18 cellular contexts compared by ENCODE assay signal in the genomic region with DNA sequence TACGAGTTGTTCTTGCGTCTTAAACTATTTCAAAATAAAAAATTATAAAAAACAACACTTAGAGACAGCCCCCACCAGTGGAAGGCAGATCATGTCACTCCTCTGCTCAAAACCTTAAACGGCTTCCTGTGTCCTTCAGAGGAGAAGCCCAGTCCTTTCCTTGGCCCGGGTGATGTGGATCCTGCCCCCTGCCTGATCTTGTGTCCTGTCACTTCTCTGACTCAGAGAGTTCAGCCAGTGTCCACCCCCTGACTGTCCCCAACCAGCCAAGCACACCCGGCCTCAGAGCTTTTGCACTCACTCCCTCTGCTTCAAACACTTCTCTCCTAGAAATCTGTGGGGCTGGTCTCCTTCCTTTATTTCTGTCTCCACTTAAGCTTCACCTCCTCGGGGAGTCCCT. TPM values are rescaled to one million over a fixed set of nuclear protein-coding genes. Genes with fewer than 3 reads are reported as not detected.
DNase-seq lines count a peak whose midpoint lies in the region; ATAC-seq and TF ChIP-seq lines count a peak whose summit lies in the region.
"Had no signal": no experiment of that assay in that cellular context is flagged by ENCODE, and none has a peak within 500 bp of the region (broad histone marks: within the 10 kb centered on the region; RNA-seq: fewer than 3 reads in every experiment).

No MANE protein-coding gene starts in this region.

- H3K36me3 ChIP-seq in GM23248 (ENCODE audit: low read depth) = no peaks in the 10 kb centered on the region
- H3K36me3 ChIP-seq in effector memory CD4-positive, alpha-beta T cell (ENCODE audit: control insufficient read depth, insufficient read depth, low read length) = no peaks in the 10 kb centered on the region
- H3K36me3 ChIP-seq: prostate gland had no signal

- intact Hi-C loops in CD14-positive monocyte (cut with micrococcal nuclease) = loop anchor here in 1 of 2 donors (10.0 kb wide), 2 partner anchors 52 to 98 kb away; partner anchors contain the start of gene CLIP4

- no peak overlapping the region for H3K9ac ChIP-seq in GM23248

- H4K20me1 ChIP-seq in GM23248 (ENCODE audit: insufficient read depth) = no peaks in the 10 kb centered on the region

- H3F3A ChIP-seq in GM23248 (ENCODE audit: insufficient read depth) = no peaks in the 10 kb centered on the region

- H3K27me3 ChIP-seq in GM23248 (replicated peaks; ENCODE audit: insufficient read depth) = peaks cover 12% of the 10 kb centered on the region; the same call in 1 of the 2 replicates
- H3K27me3 ChIP-seq in effector memory CD4-positive, alpha-beta T cell (replicated peaks; ENCODE audit: control insufficient read depth, insufficient read depth, low read length, poor library complexity, severe bottlenecking) = no peaks in the 10 kb centered on the region

- no peaks in the 10 kb centered on the region for H3K79me2 ChIP-seq in GM23248 (ENCODE audit: insufficient read depth)

- H3K4me1 Mint-ChIP-seq in CD14-positive monocyte (peaks cover 59% of the 10 kb centered on the region), neural crest cell (peaks cover 26% of the 10 kb centered on the region)

- no peaks in the 10 kb centered on the region for H3K9me3 ChIP-seq in GM23248 (ENCODE audit: low read depth)
- H3K9me3 ChIP-seq in effector memory CD4-positive, alpha-beta T cell (ENCODE audit: control insufficient read depth, low read length) = no peaks in the 10 kb centered on the region
- H3K9me3 ChIP-seq: prostate gland had no signal

- no peak overlapping the region for H2AFZ ChIP-seq in GM23248

- H3K27ac ChIP-seq in GM23248 = no peak overlapping the region
- peak overlapping the region; percentile 83 for H3K27ac ChIP-seq in effector memory CD4-positive, alpha-beta T cell (ENCODE audit: insufficient read depth, low read length, poor library complexity, severe bottlenecking)

- peak; percentile 61 for DNase-seq in CD14-positive monocyte (ENCODE audit: low spot score)
- DNase-seq in GM23248 = peak; percentile 12
- DNase-seq in effector memory CD4-positive, alpha-beta T cell = no peak
- no peak for DNase-seq in neural crest cell (ENCODE audit: low read depth, low spot score)
- DNase-seq in Ammon's horn (ENCODE audit: low spot score) = no peak
- DNase-seq in D341Med (ENCODE audit: low spot score) = no peak
- DNase-seq in GM19238 (ENCODE audit: insufficient read length, low spot score) = no peak
- DNase-seq: activated B cell treated with CpG ODN at 0.5 μM for 24 hours; activated effector memory CD4-positive, alpha-beta T cell treated with anti-CD3 and anti-CD28 coated beads, Interleukin-2, amount 50 U/mL, for 16 hours; GF-D8; NCI-H1092 treated with DMSO at 0.1 percent for 48 hours; NCI-H226; stimulated activated CD4-positive, alpha-beta T cell treated with anti-CD3 and anti-CD28 coated beads, Interleukin-4, amount 100 ng/mL, for 4 hours; stimulated activated naive B cell treated with anti-CD40 and anti-IgM and Interleukin-4, amounts not matched to agents 10 μg/mL and 1 μg/mL and 100 μg/mL, for 72 hours had no signal

- no peaks in the 10 kb centered on the region for H3K9me2 ChIP-seq in GM23248 (ENCODE audit: insufficient read depth)

- H3K4me3 ChIP-seq in GM23248 = no peak overlapping the region
- no peak overlapping the region for H3K4me3 ChIP-seq in effector memory CD4-positive, alpha-beta T cell (ENCODE audit: insufficient read depth, low read depth, low read length, poor library complexity, severe bottlenecking)
- H3K4me3 ChIP-seq: prostate gland had no signal

- WGBS in GM23248 (ENCODE audit: low coverage in 1 of 2, low lambda C conversion rate in 2 of 2, missing lambda C conversion rate in 2 of 2), 2 experiments = 25 to 27% methylated on average over 6 of the region's 6 CpGs

- TF ChIP-seq CTCF in CD14-positive monocyte (IDR thresholded peaks at IDR 0.05) (no peak), neural crest cell (conservative IDR thresholded peaks at IDR 0.05) (no peak)

- H3K27ac Mint-ChIP-seq in CD14-positive monocyte (peak overlapping the region in 6 of 7 donors; percentile 28 to 84 (median 72)), neural crest cell (ENCODE audit: unreplicated experiment) (peak overlapping the region; percentile 52)
- H3K27ac Mint-ChIP-seq: activated B cell treated with CpG ODN at 0.5 μM for 24 hours; stimulated activated naive B cell treated with anti-CD40 and anti-IgM and Interleukin-4, amounts not matched to agents 10 μg/mL and 1 μg/mL and 100 μg/mL, for 72 hours had no signal

- ATAC-seq in HG03175 (IDR thresholded peaks at IDR 0.05; ENCODE audit: unreplicated experiment) = no peak
- ATAC-seq: SK-N-SH treated with all-trans-retinoic acid at 6 μM for 48 hours; stimulated activated naive B cell treated with anti-CD40 and anti-IgM and Interleukin-4, amounts not matched to agents 10 μg/mL and 1 μg/mL and 100 μg/mL, for 72 hours had no signal

- H3K9me3 Mint-ChIP-seq in CD14-positive monocyte (peaks cover 0 to 2% (median 0%) of the 10 kb centered on the region in 7 donors), neural crest cell (no peaks in the 10 kb centered on the region)
- H3K9me3 Mint-ChIP-seq: activated B cell treated with CpG ODN at 0.5 μM for 24 hours; stimulated activated naive B cell treated with anti-CD40 and anti-IgM and Interleukin-4, amounts not matched to agents 10 μg/mL and 1 μg/mL and 100 μg/mL, for 72 hours had no signal

- H3K27me3 Mint-ChIP-seq in CD14-positive monocyte (ENCODE audit: low read depth in 3 of 3) (peaks cover 5 to 15% (median 8%) of the 10 kb centered on the region in 3 donors), neural crest cell (ENCODE audit: low read depth) (no peaks in the 10 kb centered on the region)

- H3K4me3 Mint-ChIP-seq in CD14-positive monocyte (peak overlapping the region in 1 of 2 donors; percentile 24), neural crest cell (no peak overlapping the region)
- H3K4me3 Mint-ChIP-seq: activated B cell treated with CpG ODN at 0.5 μM for 24 hours had no signal

- no peaks in the 10 kb centered on the region for H3K4me1 ChIP-seq in GM23248 (ENCODE audit: insufficient read depth)
- H3K4me1 ChIP-seq in effector memory CD4-positive, alpha-beta T cell (ENCODE audit: control insufficient read depth, insufficient read depth, low read length, poor library complexity, severe bottlenecking) = peaks cover 57% of the 10 kb centered on the region
- H3K4me1 ChIP-seq: prostate gland had no signal

- in situ Hi-C loops in GM23248 (cut with MboI) = no loop called here

- no peak overlapping the region for H3K4me2 ChIP-seq in GM23248 (ENCODE audit: unreplicated experiment)

- H3K36me3 Mint-ChIP-seq in CD14-positive monocyte (peaks cover 0 to 5% of the 10 kb centered on the region in 2 donors), neural crest cell (ENCODE audit: low read depth) (no peaks in the 10 kb centered on the region)
- H3K36me3 Mint-ChIP-seq: stimulated activated naive B cell treated with anti-CD40 and anti-IgM and Interleukin-4, amounts not matched to agents 10 μg/mL and 1 μg/mL and 100 μg/mL, for 72 hours had no signal

RNA-seq across cellular contexts. Expression of gene TOGARAM2, which starts 35.4 kb away (rescaled TPM):
- polyA plus RNA-seq in CD14-positive monocyte (under 1 TPM in 1 of 2 donors, not detected in 1; 0.23 TPM), GM23248 (2016; fragmentation: Nextera tagmentation; extraction: Ambion mirVana) (0.03 TPM in 1 of 2 replicates, not detected in the other)
- not detected in 2 replicates for total RNA-seq in GM23248 (2014; rRNA removed; shearing (Covaris generic))
- total RNA-seq in neural crest cell = 0.35 TPM in 1 of 2 replicates, not detected in the other
- total RNA-seq: activated B cell treated with CpG ODN at 0.5 μM for 24 hours had no signal

RNA-seq across cellular contexts. Expression of gene PCARE, which starts 57.8 kb away (rescaled TPM):
- polyA plus RNA-seq in CD14-positive monocyte (not detected), GM23248 (2016; fragmentation: Nextera tagmentation; extraction: Ambion mirVana) (not detected in 2 replicates)
- not detected in 2 replicates for total RNA-seq in GM23248 (2014; rRNA removed; shearing (Covaris generic))
- total RNA-seq in neural crest cell = not detected in 2 replicates
- total RNA-seq: activated B cell treated with CpG ODN at 0.5 μM for 24 hours, frontal cortex, prostate gland had no signal

Comparison
In these comparisons a context has a peak if more than half of its experiments do, and no peak if none do; other contexts are left out.
1. DNase-seq: peak in CD14-positive monocyte (single experiment) and GM23248 (single experiment); none in effector memory CD4-positive, alpha-beta T cell (0 of 3), neural crest cell (single experiment), Ammon's horn (single experiment), D341Med (single experiment) and GM19238 (single experiment).